13 cellular contexts compared by ENCODE assay signal in genomic region chr6:24932832-24933231, GRCh38. TPM values are rescaled to one million over a fixed set of nuclear protein-coding genes. Genes with fewer than 3 reads are reported as not detected.
DNase-seq lines count a peak whose midpoint lies in the region; ATAC-seq and TF ChIP-seq lines count a peak whose summit lies in the region.
"Had no signal": no experiment of that assay in that cellular context is flagged by ENCODE, and none has a peak within 500 bp of the region (broad histone marks: within the 10 kb centered on the region; RNA-seq: fewer than 3 reads in every experiment).

No MANE protein-coding gene starts in this region.

- H3K9me3 ChIP-seq in thyroid gland, result no peaks in the 10 kb centered on the region
- no peaks in the 10 kb centered on the region for H3K9me3 ChIP-seq in SJCRH30 (replicated peaks)
- H3K9me3 ChIP-seq: vagina had no signal

- H3K36me3 ChIP-seq in thyroid gland, result no peaks in the 10 kb centered on the region
- no peaks in the 10 kb centered on the region for H3K36me3 ChIP-seq in SJCRH30
- H3K36me3 ChIP-seq: vagina had no signal

- no peak for TF ChIP-seq POLR2A in thyroid gland (IDR thresholded peaks at IDR 0.05)

- intact Hi-C loops in activated naive CD4-positive, alpha-beta T cell treated with anti-CD3 and anti-CD28 coated beads for 36 hours (cut with micrococcal nuclease), result loop anchor here (1.0 to 10.0 kb wide), 14 partner anchors 9 to 1192 kb away; a partner anchor contains a TSS
- intact Hi-C loops in thyroid gland (cut with DNase I), result no loop called here

- no peaks in the 10 kb centered on the region for H3K9me3 Mint-ChIP-seq in activated naive CD4-positive, alpha-beta T cell treated with anti-CD3 and anti-CD28 coated beads for 36 hours
- H3K9me3 Mint-ChIP-seq in activated naive CD8-positive, alpha-beta T cell treated with anti-CD3 and anti-CD28 coated beads, Interleukin-2, amount 10 ng/mL, durations not matched to agents 7 days and 5 days, result no peaks in the 10 kb centered on the region
- H3K9me3 Mint-ChIP-seq: nephron had no signal

- H3K27me3 ChIP-seq in thyroid gland, result no peaks in the 10 kb centered on the region
- no peaks in the 10 kb centered on the region for H3K27me3 ChIP-seq in SJCRH30
- H3K27me3 ChIP-seq: vagina had no signal

- DNase-seq in activated naive CD4-positive, alpha-beta T cell treated with anti-CD3 and anti-CD28 coated beads for 36 hours, result no peak
- DNase-seq in activated naive CD4-positive, alpha-beta T cell treated with Interleukin-2 at 50 U/mL for 16 hours, result no peak
- no peak for DNase-seq in activated naive CD8-positive, alpha-beta T cell treated with anti-CD3 and anti-CD28 coated beads, Interleukin-2, amount 10 ng/mL, durations not matched to agents 7 days and 5 days
- DNase-seq in thyroid gland (no peak), NCI-H1417 (lab: John Stamatoyannopoulos, UW) (no peak), NCI-H524 treated with DMSO at 0.1 percent for 48 hours (lab: John Stamatoyannopoulos, UW) (no peak), SJCRH30 (no peak)
- DNase-seq: head of caudate nucleus; NCI-H1105 treated with DMSO at 0.1 percent for 48 hours; stimulated activated CD4-positive, alpha-beta T cell treated with anti-CD3 and anti-CD28 coated beads, Interleukin-4, amount 100 ng/mL, for 1 hour had no signal

- peaks cover 66% of the 10 kb centered on the region for H3K4me1 Mint-ChIP-seq in activated naive CD4-positive, alpha-beta T cell treated with anti-CD3 and anti-CD28 coated beads for 36 hours (ENCODE audit: low read depth)
- peaks cover 69% of the 10 kb centered on the region for H3K4me1 Mint-ChIP-seq in activated naive CD8-positive, alpha-beta T cell treated with anti-CD3 and anti-CD28 coated beads, Interleukin-2, amount 10 ng/mL, durations not matched to agents 7 days and 5 days

- peak; percentile 36 for ATAC-seq in HG03175 (IDR thresholded peaks at IDR 0.05; ENCODE audit: unreplicated experiment)
- ATAC-seq in activated naive CD8-positive, alpha-beta T cell treated with anti-CD3 and anti-CD28 coated beads, Interleukin-2, amount 10 ng/mL, durations not matched to agents 7 days and 5 days (ENCODE audit: low read depth), result peak; percentile 7

- no peak for TF ChIP-seq CTCF in thyroid gland (IDR thresholded peaks at IDR 0.05)

- H3K36me3 Mint-ChIP-seq in activated naive CD4-positive, alpha-beta T cell treated with anti-CD3 and anti-CD28 coated beads for 36 hours (ENCODE audit: low read depth), result peaks cover 15% of the 10 kb centered on the region
- H3K36me3 Mint-ChIP-seq in activated naive CD8-positive, alpha-beta T cell treated with anti-CD3 and anti-CD28 coated beads, Interleukin-2, amount 10 ng/mL, durations not matched to agents 7 days and 5 days, result peaks cover 27% of the 10 kb centered on the region

- H3K4me3 ChIP-seq in thyroid gland (replicated peaks in 1 of 3) (no peak overlapping the region), SJCRH30 (no peak overlapping the region)
- H3K4me3 ChIP-seq: vagina had no signal

- 80 to 81% methylated on average over 3 of the region's 3 CpGs for WGBS in thyroid gland, 2 donors

- peak overlapping the region; percentile 96 for H3K27ac Mint-ChIP-seq in activated naive CD4-positive, alpha-beta T cell treated with anti-CD3 and anti-CD28 coated beads for 36 hours
- peak overlapping the region; percentile 94 for H3K27ac Mint-ChIP-seq in activated naive CD8-positive, alpha-beta T cell treated with anti-CD3 and anti-CD28 coated beads, Interleukin-2, amount 10 ng/mL, durations not matched to agents 7 days and 5 days

- H3K27ac ChIP-seq in thyroid gland (peak overlapping the region in 2 of 3 donors; percentile 12 to 17), SJCRH30 (no peak overlapping the region)
- H3K27ac ChIP-seq: vagina had no signal

- CTCF ChIA-PET in activated naive CD4-positive, alpha-beta T cell treated with anti-CD3 and anti-CD28 coated beads for 36 hours (lab: Charles Lee), result interaction anchor here (0.9 to 9.6 kb wide), 29 partner anchors 10 to 132 kb away, joined by 3 to 168 read pairs (median 14); no protein-coding TSS in a partner anchor

- H3K4me1 ChIP-seq in thyroid gland, result peaks cover 17 to 47% of the 10 kb centered on the region in 2 donors
- peaks cover 12% of the 10 kb centered on the region; the same call in 1 of the 2 replicates for H3K4me1 ChIP-seq in SJCRH30

- POLR2A ChIA-PET in activated naive CD8-positive, alpha-beta T cell treated with anti-CD3 and anti-CD28 coated beads, Interleukin-2, amount 10 ng/mL, durations not matched to agents 7 days and 5 days (lab: Charles Lee), result interaction anchor here (1.3 to 8.0 kb wide), 8 partner anchors 12 to 85 kb away, joined by 3 to 184 read pairs (median 18); no protein-coding TSS in a partner anchor

- H3K4me3 Mint-ChIP-seq in activated naive CD4-positive, alpha-beta T cell treated with anti-CD3 and anti-CD28 coated beads for 36 hours, result peak overlapping the region; percentile 96
- peak overlapping the region; percentile 99 for H3K4me3 Mint-ChIP-seq in activated naive CD8-positive, alpha-beta T cell treated with anti-CD3 and anti-CD28 coated beads, Interleukin-2, amount 10 ng/mL, durations not matched to agents 7 days and 5 days
- H3K4me3 Mint-ChIP-seq: nephron had no signal

- H3K27me3 Mint-ChIP-seq in activated naive CD4-positive, alpha-beta T cell treated with anti-CD3 and anti-CD28 coated beads for 36 hours (ENCODE audit: low read depth), result no peaks in the 10 kb centered on the region
- no peaks in the 10 kb centered on the region for H3K27me3 Mint-ChIP-seq in activated naive CD8-positive, alpha-beta T cell treated with anti-CD3 and anti-CD28 coated beads, Interleukin-2, amount 10 ng/mL, durations not matched to agents 7 days and 5 days

RNA-seq across cellular contexts. Expression of gene RIPOR2, which starts 2.9 kb away (rescaled TPM):
- 100 to 1,000 TPM; 111 to 116 TPM for total RNA-seq in activated naive CD4-positive, alpha-beta T cell treated with anti-CD3 and anti-CD28 coated beads for 36 hours
- total RNA-seq in activated naive CD8-positive, alpha-beta T cell treated with anti-CD3 and anti-CD28 coated beads, Interleukin-2, amount 10 ng/mL, durations not matched to agents 7 days and 5 days, result 100 to 1,000 TPM; 181 to 195 TPM
- 10 to 100 TPM in 1 of 4 donors, 1 to 10 TPM in 3; 3.1 to 13.0 (median 8.4) TPM for total RNA-seq in thyroid gland
- 3.0 and 3.9 TPM in 2 replicates for total RNA-seq in SJCRH30 (2014; rRNA removed; shearing (Covaris generic))

Comparison
In these comparisons a context has a peak if more than half of its experiments do, and no peak if none do; other contexts are left out.
1. RNA of gene RIPOR2, which starts 2.9 kb away (total RNA-seq): 181 to 195 TPM in activated naive CD8-positive, alpha-beta T cell treated with anti-CD3 and anti-CD28 coated beads, Interleukin-2, amount 10 ng/mL, durations not matched to agents 7 days and 5 days and 111 to 116 TPM in activated naive CD4-positive, alpha-beta T cell treated with anti-CD3 and anti-CD28 coated beads for 36 hours; 3.1 to 13.0 TPM in thyroid gland and 3.0 to 3.9 TPM in SJCRH30; every median in the first group is over 4 times any median in the second.